In genomic region chr7:107085180-107085579, GRCh38 we compare ENCODE assay signal across 28 cellular contexts. TPM values are rescaled to one million over a fixed set of nuclear protein-coding genes. Genes with fewer than 3 reads are reported as not detected.
DNase-seq lines count a peak whose midpoint lies in the region; ATAC-seq, FAIRE-seq and TF ChIP-seq lines count a peak whose summit lies in the region.
"Had no signal": no experiment of that assay in that cellular context is flagged by ENCODE, and none has a peak within 500 bp of the region (broad histone marks: within the 10 kb centered on the region; RNA-seq: fewer than 3 reads in every experiment).

No MANE protein-coding gene starts in this region.

- intact Hi-C loops in HepG2 (cut with micrococcal nuclease; ENCODE audit: unreplicated experiment) = no loop called here
- intact Hi-C loops in right lobe of liver (cut with DNase I) = no loop called here
- intact Hi-C loops in K562 (cut with micrococcal nuclease) = no loop called here

- H3K27me3 ChIP-seq in HepG2 (ENCODE audit: control insufficient read depth in 1 of 2, insufficient read depth in 2 of 2, low read length in 2 of 2) = no peaks in the 10 kb centered on the region; a peak in 1 of 5 replicates
- no peaks in the 10 kb centered on the region for H3K27me3 ChIP-seq in right lobe of liver
- H3K27me3 ChIP-seq in K562 (ENCODE audit: control insufficient read depth in 2 of 2, insufficient read depth in 2 of 2, low read length in 2 of 2) = no peaks in the 10 kb centered on the region
- no peaks in the 10 kb centered on the region for H3K27me3 ChIP-seq in small intestine (ENCODE audit: control insufficient read depth in 2 of 2, insufficient read depth in 2 of 2, low read length in 2 of 2)
- H3K27me3 ChIP-seq: BE2C, BLaER1 had no signal

- FAIRE-seq in HepG2 (lab: Jason Lieb, UNC) (no peak), K562 (lab: Jason Lieb, UNC) (no peak), small intestine (lab: Jason Lieb, UNC) (peak; percentile 10)
- FAIRE-seq: GM12878, GM12892, GM18507, GM19239 had no signal

- TF ChIP-seq CTCF in HepG2 (CRISPR knock-in tag; IDR thresholded peaks at IDR 0.05) = no peak
- no peak for TF ChIP-seq CTCF in right lobe of liver (IDR thresholded peaks at IDR 0.05)
- no peak for TF ChIP-seq CTCF in HEK293 (tag by site-specific recombination; IDR thresholded peaks at IDR 0.05)
- TF ChIP-seq CTCF in K562 (IDR thresholded peaks at IDR 0.05 in 2 of 3, conservative IDR thresholded peaks at IDR 0.05 in 1 of 3; ENCODE audit: insufficient read depth in 2 of 3, low read depth in 1 of 3, low read length in 3 of 3) = no peak

- H3K27ac Mint-ChIP-seq in activated CD4-positive, alpha-beta memory T cell treated with anti-CD3 and anti-CD28 coated beads, Interleukin-2, amount 10 ng/mL, durations not matched to agents 7 days and 5 days = no peak overlapping the region
- H3K27ac Mint-ChIP-seq: CD4-positive, alpha-beta memory T cell; CD4-positive, CD25-positive, alpha-beta regulatory T cell; CD8-positive, alpha-beta memory T cell had no signal

- no peak overlapping the region for H3K9ac ChIP-seq in HepG2 (ENCODE audit: insufficient read depth, low read depth, low read length)
- no peak overlapping the region for H3K9ac ChIP-seq in K562 (ENCODE audit: insufficient read depth in 1 of 2, low read depth in 2 of 2, low read length in 2 of 2)
- H3K9ac ChIP-seq: BLaER1 had no signal

- no peaks in the 10 kb centered on the region for H3K4me1 Mint-ChIP-seq in activated CD4-positive, alpha-beta memory T cell treated with anti-CD3 and anti-CD28 coated beads, Interleukin-2, amount 10 ng/mL, durations not matched to agents 7 days and 5 days
- H3K4me1 Mint-ChIP-seq: CD14-positive monocyte; CD4-positive, alpha-beta memory T cell; CD4-positive, CD25-positive, alpha-beta regulatory T cell; CD8-positive, alpha-beta memory T cell had no signal

- H3K4me2 ChIP-seq in HepG2 (ENCODE audit: low read depth, low read length) = no peak overlapping the region
- no peak overlapping the region for H3K4me2 ChIP-seq in K562 (ENCODE audit: insufficient read depth, low read length)
- H3K4me2 ChIP-seq: BLaER1 had no signal

- no peaks in the 10 kb centered on the region for H3K79me2 ChIP-seq in HepG2 (ENCODE audit: insufficient read depth, low read length)
- peaks cover 95% of the 10 kb centered on the region for H3K79me2 ChIP-seq in K562 (ENCODE audit: control insufficient read depth, insufficient read depth, low read length)

- peaks cover 3% of the 10 kb centered on the region for H3K9me1 ChIP-seq in K562 (ENCODE audit: control insufficient read depth, insufficient read depth, low read length)

- no peaks in the 10 kb centered on the region for H3K4me1 ChIP-seq in HepG2 (ENCODE audit: insufficient read depth, low read length)
- H3K4me1 ChIP-seq in right lobe of liver = no peaks in the 10 kb centered on the region
- no peaks in the 10 kb centered on the region for H3K4me1 ChIP-seq in HEK293 (ENCODE audit: control insufficient read depth, insufficient read depth, low read length)
- peaks cover 20 to 41% of the 10 kb centered on the region in 2 experiments for H3K4me1 ChIP-seq in K562 (replicated peaks in 1 of 2; ENCODE audit: control insufficient read depth in 2 of 2, insufficient read depth in 2 of 2, low read length in 2 of 2)
- no peaks in the 10 kb centered on the region for H3K4me1 ChIP-seq in small intestine (ENCODE audit: control insufficient read depth in 2 of 2, insufficient read depth in 1 of 2, low read depth in 1 of 2, low read length in 1 of 2)
- H3K4me1 ChIP-seq: BLaER1 had no signal

- BruUV-seq in HepG2 (replicated peaks; lab: Mats Ljungman, UMichigan) (no TSS peak), K562 (replicated peaks; lab: Mats Ljungman, UMichigan) (no TSS peak)

- H3K27ac ChIP-seq in HepG2 (ENCODE audit: extremely low read length, insufficient read depth, low read length) = no peak overlapping the region
- no peak overlapping the region for H3K27ac ChIP-seq in right lobe of liver
- H3K27ac ChIP-seq in HEK293 (ENCODE audit: extremely low read depth, low read depth, low read length) = no peak overlapping the region
- no peak overlapping the region for H3K27ac ChIP-seq in K562 (ENCODE audit: extremely low read depth, low read depth, low read length)
- H3K27ac ChIP-seq in small intestine (ENCODE audit: low read depth in 1 of 2, low read length in 1 of 2) = no peak overlapping the region
- H3K27ac ChIP-seq: 22Rv1, BLaER1 had no signal

- POLR2A ChIA-PET in HepG2 (lab: Yijun Ruan, JAX) (no interaction called here), HEK293 (lab: Yijun Ruan, JAX) (interaction anchor here (0.6 kb wide), 1 partner anchor 20 kb away, joined by 3 read pairs; no protein-coding TSS in a partner anchor), K562 (lab: Yijun Ruan, JAX) (no interaction called here)
- POLR2A ChIA-PET in activated CD4-positive, alpha-beta memory T cell treated with anti-CD3 and anti-CD28 coated beads, Interleukin-2, amount 10 ng/mL, durations not matched to agents 7 days and 5 days (lab: Charles Lee) = no interaction called here

- TF ChIP-seq RAD21 in HepG2 (CRISPR knock-in tag; IDR thresholded peaks at IDR 0.05) (no peak), K562 (CRISPR knock-in tag; conservative IDR thresholded peaks at IDR 0.05 in 1 of 2, IDR thresholded peaks at IDR 0.05 in 1 of 2) (no peak)

- H4K20me1 ChIP-seq in HepG2 (ENCODE audit: insufficient read depth, low read length) (no peaks in the 10 kb centered on the region), K562 (replicated peaks; ENCODE audit: control insufficient read depth, insufficient read depth, low read length) (peaks cover 11% of the 10 kb centered on the region; the same call in 1 of the 2 replicates)
- H4K20me1 ChIP-seq: BLaER1 had no signal

- ATAC-seq in HepG2 (no peak), right lobe of liver (no peak), K562 (no peak), GM18858 (IDR thresholded peaks at IDR 0.05; ENCODE audit: unreplicated experiment) (no peak)
- ATAC-seq: GM12878 had no signal

- TF ChIP-seq EP300 in HepG2 (IDR thresholded peaks at IDR 0.05; ENCODE audit: low read depth in 2 of 2, low read length in 2 of 2) (no peak), HepG2 (CRISPR knock-in tag; IDR thresholded peaks at IDR 0.05; ENCODE audit: borderline replicate concordance) (no peak), K562 (IDR thresholded peaks at IDR 0.05; ENCODE audit: low read length) (no peak)

- H2AFZ ChIP-seq in HepG2 (ENCODE audit: low read length) = no peak overlapping the region
- H2AFZ ChIP-seq in K562 (ENCODE audit: low read depth, low read length) = no peak overlapping the region

- no peaks in the 10 kb centered on the region for H3K36me3 Mint-ChIP-seq in activated CD4-positive, alpha-beta memory T cell treated with anti-CD3 and anti-CD28 coated beads, Interleukin-2, amount 10 ng/mL, durations not matched to agents 7 days and 5 days (ENCODE audit: low read depth)
- H3K36me3 Mint-ChIP-seq: CD4-positive, alpha-beta memory T cell; CD4-positive, CD25-positive, alpha-beta regulatory T cell; CD8-positive, alpha-beta memory T cell had no signal

- CTCF ChIA-PET in HepG2 (lab: Yijun Ruan, JAX; ENCODE audit: low intra/inter-chr PET ratio, low total read pairs) (no interaction called here), HEK293 (lab: Yijun Ruan, JAX) (no interaction called here), K562 (lab: Yijun Ruan, JAX; ENCODE audit: low intra/inter-chr PET ratio) (no interaction called here)
- CTCF ChIA-PET in activated CD4-positive, alpha-beta memory T cell treated with anti-CD3 and anti-CD28 coated beads, Interleukin-2, amount 10 ng/mL, durations not matched to agents 7 days and 5 days (lab: Charles Lee) = no interaction called here

- H3K9me3 Mint-ChIP-seq in activated CD4-positive, alpha-beta memory T cell treated with anti-CD3 and anti-CD28 coated beads, Interleukin-2, amount 10 ng/mL, durations not matched to agents 7 days and 5 days = no peaks in the 10 kb centered on the region
- H3K9me3 Mint-ChIP-seq: CD14-positive monocyte; CD4-positive, alpha-beta memory T cell; CD4-positive, CD25-positive, alpha-beta regulatory T cell; CD8-positive, alpha-beta memory T cell had no signal

- no peak overlapping the region for H3K4me3 Mint-ChIP-seq in activated CD4-positive, alpha-beta memory T cell treated with anti-CD3 and anti-CD28 coated beads, Interleukin-2, amount 10 ng/mL, durations not matched to agents 7 days and 5 days
- H3K4me3 Mint-ChIP-seq: CD14-positive monocyte; CD4-positive, alpha-beta memory T cell; CD4-positive, CD25-positive, alpha-beta regulatory T cell; CD8-positive, alpha-beta memory T cell had no signal

- TF ChIP-seq POLR2A in HepG2 (IDR thresholded peaks at IDR 0.05; ENCODE audit: insufficient read depth in 1 of 2, low read depth in 2 of 2, low read length in 2 of 2) = no peak
- no peak for TF ChIP-seq POLR2A in right lobe of liver (IDR thresholded peaks at IDR 0.05)
- TF ChIP-seq POLR2A in K562 (conservative IDR thresholded peaks at IDR 0.05) = no peak

- H3K27me3 Mint-ChIP-seq in activated CD4-positive, alpha-beta memory T cell treated with anti-CD3 and anti-CD28 coated beads, Interleukin-2, amount 10 ng/mL, durations not matched to agents 7 days and 5 days = peaks cover 2% of the 10 kb centered on the region

- H3K9me3 ChIP-seq in HepG2 (ENCODE audit: low read length) (no peaks in the 10 kb centered on the region), right lobe of liver (no peaks in the 10 kb centered on the region), HEK293 (ENCODE audit: control insufficient read depth, insufficient read depth, low read depth, low read length) (no peaks in the 10 kb centered on the region), K562 (replicated peaks; ENCODE audit: control insufficient read depth, insufficient read depth, low read depth, low read length) (no peaks in the 10 kb centered on the region), small intestine (ENCODE audit: control insufficient read depth, low read depth) (no peaks in the 10 kb centered on the region)
- H3K9me3 ChIP-seq: BE2C, BLaER1 had no signal

- in situ Hi-C loops in HepG2 (cut with HindIII; ENCODE audit: extremely low pct_ligation_motif_present, low pct_unique_long_range_greater_than_20kb) = no loop called here
- in situ Hi-C loops in K562 (cut with MboI) = no loop called here

- no peak overlapping the region for H3K4me3 ChIP-seq in HepG2 (replicated peaks in 1 of 3; ENCODE audit: insufficient read depth in 1 of 3, low read depth in 2 of 3, low read length in 3 of 3)
- H3K4me3 ChIP-seq in right lobe of liver = no peak overlapping the region
- H3K4me3 ChIP-seq in HEK293 (ENCODE audit: low read depth, low read length) = no peak overlapping the region
- no peak overlapping the region for H3K4me3 ChIP-seq in K562
- no peak overlapping the region for H3K4me3 ChIP-seq in small intestine (ENCODE audit: low read depth in 1 of 2, low read length in 2 of 2)
- H3K4me3 ChIP-seq: BLaER1, GM12878 had no signal

- H3K36me3 ChIP-seq in HepG2 (replicated peaks in 1 of 2; ENCODE audit: control insufficient read depth in 1 of 2, insufficient read depth in 2 of 2, low read length in 2 of 2) (no peaks in the 10 kb centered on the region), right lobe of liver (no peaks in the 10 kb centered on the region), HEK293 (ENCODE audit: control insufficient read depth in 2 of 2, insufficient read depth in 1 of 2, low read length in 2 of 2) (no peaks in the 10 kb centered on the region), K562 (ENCODE audit: control insufficient read depth, insufficient read depth, low read length) (peaks cover 7% of the 10 kb centered on the region), small intestine (ENCODE audit: control insufficient read depth in 2 of 2, insufficient read depth in 2 of 2, low read length in 2 of 2) (no peaks in the 10 kb centered on the region)
- H3K36me3 ChIP-seq: BE2C, BLaER1 had no signal

- DNase-seq in HepG2 (ENCODE audit: low spot score) (no peak), right lobe of liver (no peak), K562 (ENCODE audit: extremely low read depth in 1 of 4, low spot score in 3 of 4) (no peak), small intestine (no peak), NCI-H2081 treated with DMSO at 0.1 percent for 48 hours (lab: John Stamatoyannopoulos, UW) (no peak)
- no peak for DNase-seq in activated CD4-positive, alpha-beta memory T cell treated with anti-CD3 and anti-CD28 coated beads, Interleukin-2, amount 10 ng/mL, durations not matched to agents 7 days and 5 days
- DNase-seq: ACHN; BE2C; C1 segment of cervical spinal cord; CD4-positive, alpha-beta memory T cell; CD4-positive, CD25-positive, alpha-beta regulatory T cell; CD8-positive, alpha-beta memory T cell; COR-L47; DMS 273 treated with DMSO at 0.1 percent for 48 hours; DMS153; DMS53; DMS79; DND-41; EL had no signal

RNA-seq across cellular contexts. Expression of gene PRKAR2B, which starts 40.7 kb away (rescaled TPM):
- total RNA-seq in HepG2 (2016; rRNA removed; fragmentation: Illumina TruSeq; extraction: Trizol) (not detected in 2 replicates), right lobe of liver (1 to 10 TPM; 1.4 to 2.9 (median 1.8) TPM), K562 (2014; rRNA removed) (107 and 108 TPM in 2 replicates), K562 (2014; rRNA removed; fragmentation: Illumina TruSeq; extraction: Trizol) (156 and 172 TPM in 2 replicates), K562 (2015; rRNA removed; fragmentation: Illumina TruSeq; extraction: Trizol) (131 and 138 TPM in 2 replicates), K562 (2021) (115 and 129 TPM in 2 replicates)
- total RNA-seq in HepG2 (2016; cell fraction: cytosol; rRNA removed; fragmentation: Illumina TruSeq; extraction: Trizol; ENCODE audit: low read depth) = not detected in 2 replicates
- total RNA-seq in HepG2 (2016; cell fraction: insoluble cytoplasmic fraction; rRNA removed; fragmentation: Illumina TruSeq; extraction: Trizol) = not detected in 2 replicates
- 0.09 TPM in 1 of 2 replicates, not detected in the other for total RNA-seq in HepG2 (2016; cell fraction: membrane; rRNA removed; fragmentation: Illumina TruSeq; extraction: Trizol)
- not detected in 2 replicates for total RNA-seq in HepG2 (2016; cell fraction: nucleus; rRNA removed; fragmentation: Illumina TruSeq; extraction: Trizol)
- polyA plus RNA-seq in HepG2 (2011; rRNA removed) (0.03 TPM in 1 of 2 replicates, not detected in the other), K562 (2011; rRNA removed) (122 and 173 TPM in 2 replicates), K562 (2014; fragmentation: Illumina TruSeq; extraction: Trizol) (117 and 140 TPM in 2 replicates), K562 (2014; fragmentation: Nextera tagmentation; extraction: Ambion mirVana) (10 to 100 TPM; 59.0 to 65.4 TPM), K562 (2014; rRNA removed) (77.1 and 86.2 TPM in 2 replicates), small intestine (10 to 100 TPM in 1 of 3 donors, 1 to 10 TPM in 1, under 1 TPM in 1; 0.89 to 12.9 (median 7.8) TPM)
- 0.01 TPM in 1 of 2 replicates, not detected in the other for polyA plus RNA-seq in HepG2 (2011; cell fraction: cytosol; rRNA removed)
- not detected in 2 replicates for polyA plus RNA-seq in HepG2 (2011; cell fraction: nucleus; rRNA removed)
- 0.03 TPM in 1 of 2 replicates, not detected in the other for polyA plus RNA-seq in HepG2 (2012)
- polyA plus RNA-seq in HepG2 (2016; cell fraction: cytosol; fragmentation: Illumina TruSeq; extraction: Trizol; ENCODE audit: low read depth) = not detected in 2 replicates
- polyA plus RNA-seq in HepG2 (2016; cell fraction: insoluble cytoplasmic fraction; fragmentation: Illumina TruSeq; extraction: Trizol; ENCODE audit: low read depth) = 0.10 TPM in 1 of 2 replicates, not detected in the other
- 0.05 TPM in 1 of 2 replicates, not detected in the other for polyA plus RNA-seq in HepG2 (2016; cell fraction: membrane; fragmentation: Illumina TruSeq; extraction: Trizol; ENCODE audit: low read depth)
- polyA plus RNA-seq in HepG2 (2016; cell fraction: nucleus; fragmentation: Illumina TruSeq; extraction: Trizol; ENCODE audit: insufficient read depth, low read depth) = not detected in 2 replicates
- polyA minus RNA-seq in HepG2 (2011; rRNA and poly(A)+ RNA removed; ENCODE audit: low replicate concordance) = 0.14 and 0.68 TPM in 2 replicates
- polyA minus RNA-seq in HepG2 (2011; cell fraction: cytosol; rRNA and poly(A)+ RNA removed) = 0.20 TPM in 1 of 2 replicates, not detected in the other
- polyA minus RNA-seq in HepG2 (2011; cell fraction: nucleus; rRNA and poly(A)+ RNA removed) = 0.13 TPM in 1 of 2 replicates, not detected in the other
- total RNA-seq in K562 (2011; cell fraction: chromatin; rRNA removed; ENCODE audit: low replicate concordance) = 16.3 and 57.4 TPM in 2 replicates
- total RNA-seq in K562 (2011; cell fraction: nucleolus; rRNA removed) = 14.3 and 18.3 TPM in 2 replicates
- total RNA-seq in K562 (2011; cell fraction: nucleoplasm; rRNA removed) = 31.1 and 47.5 TPM in 2 replicates
- polyA plus RNA-seq in K562 (2011; cell fraction: cytosol; rRNA removed) = 29.4 and 57.2 TPM in 2 replicates
- polyA plus RNA-seq in K562 (2011; cell fraction: nucleus; rRNA removed) = 17.3 and 27.3 TPM in 2 replicates
- polyA plus RNA-seq in K562 (2012) = 79.6 and 100 TPM in 2 replicates
- polyA minus RNA-seq in K562 (2011; rRNA and poly(A)+ RNA removed) = 205 and 212 TPM in 2 replicates
- polyA minus RNA-seq in K562 (2011; cell fraction: cytosol; rRNA and poly(A)+ RNA removed) = 96.1 and 101 TPM in 2 replicates
- 19.3 and 36.1 TPM in 2 replicates for polyA minus RNA-seq in K562 (2011; cell fraction: nucleus; rRNA and poly(A)+ RNA removed)
- total RNA-seq in activated CD4-positive, alpha-beta memory T cell treated with anti-CD3 and anti-CD28 coated beads, Interleukin-2, amount 10 ng/mL, durations not matched to agents 7 days and 5 days = under 1 TPM; 0.35 to 0.50 TPM
